In genomic region chr15:88241461-88241860, GRCh38 we compare ENCODE assay signal across 30 cellular contexts. TPM values are rescaled to one million over a fixed set of nuclear protein-coding genes. Genes with fewer than 3 reads are reported as not detected.
"Had no signal": no experiment of that assay in that cellular context is flagged by ENCODE, and none has a peak within 500 bp of the region (broad histone marks: within the 10 kb centered on the region; RNA-seq: fewer than 3 reads in every experiment).

No MANE protein-coding gene starts in this region.

- H3K9me3 ChIP-seq: esophagus muscularis mucosa, left lung, neutrophil, pancreas, right lobe of liver, thoracic aorta, upper lobe of left lung had no signal

- H2AFZ ChIP-seq: hepatocyte had no signal

- H3K36me3 Mint-ChIP-seq: naive thymus-derived CD8-positive, alpha-beta T cell had no signal

- H3K79me2 ChIP-seq: hepatocyte had no signal

- H3K27ac Mint-ChIP-seq: dendritic cell treated with granulocyte-macrophage colony-stimulating factor and Interleukin-4, amounts not matched to agents 40 ng/mL and 50 ng/mL, for 4 days had no signal

- H3K4me2 ChIP-seq: hepatocyte had no signal

- H3K27ac ChIP-seq: esophagus muscularis mucosa, foreskin keratinocyte, gastroesophageal sphincter, heart left ventricle, hepatocyte, left lung, neutrophil, pancreas, right lobe of liver, thoracic aorta, tibial nerve, upper lobe of left lung had no signal

- H3K4me3 Mint-ChIP-seq: dendritic cell treated with granulocyte-macrophage colony-stimulating factor and Interleukin-4, amounts not matched to agents 40 ng/mL and 50 ng/mL, for 4 days; naive thymus-derived CD8-positive, alpha-beta T cell; nephron progenitor cell had no signal

- H3K36me3 ChIP-seq: esophagus muscularis mucosa, gastroesophageal sphincter, heart left ventricle, left lung, neutrophil, pancreas, right lobe of liver, thoracic aorta, tibial nerve, upper lobe of left lung had no signal

- H3K27me3 ChIP-seq: esophagus muscularis mucosa, foreskin keratinocyte, heart left ventricle, right lobe of liver, tibial nerve, upper lobe of left lung had no signal

- H3K4me1 ChIP-seq: foreskin keratinocyte, pancreas, right lobe of liver had no signal

- ATAC-seq: foreskin keratinocyte; gastroesophageal sphincter; left cardiac atrium; left lung; naive thymus-derived CD8-positive, alpha-beta T cell; pancreas; right lobe of liver had no signal

- DNase-seq: effector memory CD4-positive, alpha-beta T cell; foreskin keratinocyte; heart left ventricle; left cardiac atrium; left lung; mammary epithelial cell; midbrain; nephron progenitor cell; right lobe of liver; small intestine; stimulated activated CD4-positive, alpha-beta T cell treated with anti-CD3 and anti-CD28 coated beads, Interleukin-15, amount 100 ng/mL, for 24 hours; stimulated activated CD4-positive, alpha-beta T cell treated with anti-CD3 and anti-CD28 coated beads, Interleukin-2, amount 100 ng/mL, for 48 hours; stimulated activated naive CD4-positive, alpha-beta T cell; upper lobe of left lung had no signal

- FAIRE-seq: colon, endothelial cell of umbilical vein, pancreas, small intestine, urothelium cell line had no signal

- H3K4me3 ChIP-seq: esophagus muscularis mucosa, gastroesophageal sphincter, heart left ventricle, hepatocyte, left lung, pancreas, right lobe of liver, thoracic aorta, tibial nerve, upper lobe of left lung had no signal

- H3K9me3 Mint-ChIP-seq: dendritic cell treated with granulocyte-macrophage colony-stimulating factor and Interleukin-4, amounts not matched to agents 40 ng/mL and 50 ng/mL, for 4 days; naive thymus-derived CD8-positive, alpha-beta T cell had no signal

RNA-seq across cellular contexts. Expression of gene NTRK3, which starts 15.1 kb away (rescaled TPM):
- total RNA-seq: endothelial cell of umbilical vein; epithelial cell of proximal tubule; fibroblast of lung; foreskin keratinocyte; kidney epithelial cell; mammary epithelial cell; naive thymus-derived CD8-positive, alpha-beta T cell; progenitor cell of endocrine pancreas had no signal
- polyA plus RNA-seq: endothelial cell of umbilical vein; foreskin keratinocyte; mammary epithelial cell; naive thymus-derived CD8-positive, alpha-beta T cell had no signal
